Comparison of ENCODE assay signal across 10 cellular contexts in the genomic region with DNA sequence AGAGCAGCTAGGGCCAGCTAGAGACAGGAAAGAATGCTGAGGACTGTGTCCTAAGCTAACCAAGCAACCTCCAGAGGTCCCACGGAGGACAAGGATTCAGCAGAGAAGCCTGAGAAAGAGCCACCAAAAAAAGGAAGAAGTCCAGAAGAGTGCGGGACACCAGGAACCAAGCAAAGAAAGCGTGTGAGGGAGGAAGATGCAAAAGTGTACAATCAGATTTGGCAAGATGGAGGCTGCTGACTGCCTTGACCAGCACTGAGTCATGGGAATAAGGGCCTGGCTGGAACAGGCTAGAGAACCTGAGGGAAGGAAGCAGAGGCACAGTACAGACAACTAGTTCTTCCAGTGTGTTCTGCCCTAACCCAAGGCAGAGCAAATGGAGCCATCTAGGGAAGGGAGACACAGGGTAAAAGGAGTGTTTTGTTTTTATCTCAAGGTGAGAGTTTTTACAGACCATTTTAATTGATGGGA. TPM values are rescaled to one million over a fixed set of nuclear protein-coding genes. Genes with fewer than 3 reads are reported as not detected.
DNase-seq lines count a peak whose midpoint lies in the region; ATAC-seq and TF ChIP-seq lines count a peak whose summit lies in the region.
"Had no signal": no experiment of that assay in that cellular context is flagged by ENCODE, and none has a peak within 500 bp of the region (broad histone marks: within the 10 kb centered on the region; RNA-seq: fewer than 3 reads in every experiment).

No MANE protein-coding gene starts in this region.

- TF ChIP-seq POLR2A in suprapubic skin (IDR thresholded peaks at IDR 0.05) (no peak), vagina (IDR thresholded peaks at IDR 0.05) (no peak)

- no peak for DNase-seq in activated naive CD8-positive, alpha-beta T cell treated with anti-CD3 and anti-CD28 coated beads for 36 hours
- DNase-seq in SK-N-SH = no peak
- DNase-seq in foreskin fibroblast = peak; percentile 14 to 39
- no peak for DNase-seq in suprapubic skin (ENCODE audit: low spot score in 2 of 2)
- no peak for DNase-seq in activated CD4-positive, alpha-beta T cell treated with anti-CD3 and anti-CD28 coated beads, Interleukin-2, amount 50 U/mL, for 48 hours
- DNase-seq in vagina (ENCODE audit: extremely low spot score in 2 of 2) = no peak

- H3K4me3 Mint-ChIP-seq in activated naive CD8-positive, alpha-beta T cell = no peak overlapping the region
- no peak overlapping the region for H3K4me3 Mint-ChIP-seq in activated naive CD8-positive, alpha-beta T cell treated with anti-CD3 and anti-CD28 coated beads for 36 hours
- H3K4me3 Mint-ChIP-seq: brain had no signal

- H3K9me3 ChIP-seq in SK-N-SH (no peaks in the 10 kb centered on the region), suprapubic skin (no peaks in the 10 kb centered on the region), vagina (no peaks in the 10 kb centered on the region)

- H4K20me1 ChIP-seq in SK-N-SH (ENCODE audit: insufficient read depth) = peaks cover 25% of the 10 kb centered on the region

- H3K27me3 ChIP-seq in SK-N-SH (ENCODE audit: insufficient read depth) (no peaks in the 10 kb centered on the region), suprapubic skin (no peaks in the 10 kb centered on the region), vagina (no peaks in the 10 kb centered on the region)

- CTCF ChIA-PET in SK-N-SH (lab: Yijun Ruan, JAX) = no interaction called here

- no peak for ATAC-seq in HG02610 (IDR thresholded peaks at IDR 0.05; ENCODE audit: unreplicated experiment)

- no peaks in the 10 kb centered on the region for H3K27me3 Mint-ChIP-seq in activated naive CD8-positive, alpha-beta T cell
- H3K27me3 Mint-ChIP-seq in activated naive CD8-positive, alpha-beta T cell treated with anti-CD3 and anti-CD28 coated beads for 36 hours = no peaks in the 10 kb centered on the region
- H3K27me3 Mint-ChIP-seq: brain had no signal

- no peak overlapping the region for H2AFZ ChIP-seq in SK-N-SH (ENCODE audit: low read depth)

- peak overlapping the region in 1 of 2 experiments; percentile 17; a peak in 1 of 4 replicates for H3K27ac ChIP-seq in SK-N-SH (ENCODE audit: low read depth in 2 of 2, low read length in 1 of 2)
- H3K27ac ChIP-seq in suprapubic skin = peak overlapping the region; percentile 8
- H3K27ac ChIP-seq in vagina = no peak overlapping the region

- peaks cover 91% of the 10 kb centered on the region for H3K79me2 ChIP-seq in SK-N-SH (ENCODE audit: insufficient read depth)

- peaks cover 67% of the 10 kb centered on the region for H3K4me1 Mint-ChIP-seq in activated naive CD8-positive, alpha-beta T cell (ENCODE audit: low read depth)
- peaks cover 60% of the 10 kb centered on the region for H3K4me1 Mint-ChIP-seq in activated naive CD8-positive, alpha-beta T cell treated with anti-CD3 and anti-CD28 coated beads for 36 hours

- POLR2A ChIA-PET in SK-N-SH (lab: Yijun Ruan, JAX) = no interaction called here

- H3K4me2 ChIP-seq in SK-N-SH = no peak overlapping the region

- 93% methylated on average over 3 of the region's 3 CpGs for WGBS in SK-N-SH (ENCODE audit: low lambda C conversion rate)
- 83% methylated on average over 3 of the region's 3 CpGs for WGBS in suprapubic skin

- TF ChIP-seq CTCF in SK-N-SH (IDR thresholded peaks at IDR 0.05) (no peak), foreskin fibroblast (IDR thresholded peaks at IDR 0.05; ENCODE audit: low read depth, low read length) (no peak), suprapubic skin (IDR thresholded peaks at IDR 0.05) (no peak), vagina (IDR thresholded peaks at IDR 0.05) (no peak)

- H3K27ac Mint-ChIP-seq in activated naive CD8-positive, alpha-beta T cell = peak overlapping the region; percentile 22
- no peak overlapping the region for H3K27ac Mint-ChIP-seq in activated naive CD8-positive, alpha-beta T cell treated with anti-CD3 and anti-CD28 coated beads for 36 hours

- H3K4me3 ChIP-seq in SK-N-SH (ENCODE audit: low read depth in 2 of 2, low read length in 1 of 2) = no peak overlapping the region
- no peak overlapping the region for H3K4me3 ChIP-seq in foreskin fibroblast (ENCODE audit: low read depth in 1 of 2, low read length in 2 of 2)
- no peak overlapping the region for H3K4me3 ChIP-seq in suprapubic skin
- H3K4me3 ChIP-seq in vagina = no peak overlapping the region
- H3K4me3 ChIP-seq: lung had no signal

- intact Hi-C loops in vagina (cut with DNase I) = no loop called here

- peaks cover 8 to 18% of the 10 kb centered on the region in 2 experiments for H3K4me1 ChIP-seq in SK-N-SH (ENCODE audit: control insufficient read depth in 1 of 2, insufficient read depth in 2 of 2, low read depth in 1 of 2, low read length in 1 of 2)
- H3K4me1 ChIP-seq in suprapubic skin = peaks cover 19% of the 10 kb centered on the region
- H3K4me1 ChIP-seq in vagina = peaks cover 37% of the 10 kb centered on the region

- H3K9me3 Mint-ChIP-seq in activated naive CD8-positive, alpha-beta T cell (ENCODE audit: low read depth) = no peaks in the 10 kb centered on the region
- no peaks in the 10 kb centered on the region for H3K9me3 Mint-ChIP-seq in activated naive CD8-positive, alpha-beta T cell treated with anti-CD3 and anti-CD28 coated beads for 36 hours
- H3K9me3 Mint-ChIP-seq: brain had no signal

- peaks cover 11% of the 10 kb centered on the region for H3K36me3 Mint-ChIP-seq in activated naive CD8-positive, alpha-beta T cell
- peaks cover 16% of the 10 kb centered on the region for H3K36me3 Mint-ChIP-seq in activated naive CD8-positive, alpha-beta T cell treated with anti-CD3 and anti-CD28 coated beads for 36 hours

- peaks cover 13% of the 10 kb centered on the region for H3F3A ChIP-seq in SK-N-SH (replicated peaks; ENCODE audit: insufficient read depth)

- H3K36me3 ChIP-seq in SK-N-SH (replicated peaks in 1 of 2; ENCODE audit: control insufficient read depth in 1 of 2, insufficient read depth in 2 of 2, low read length in 1 of 2) = peaks cover 0 to 6% of the 10 kb centered on the region in 2 experiments
- H3K36me3 ChIP-seq in suprapubic skin = no peaks in the 10 kb centered on the region
- H3K36me3 ChIP-seq in vagina = no peaks in the 10 kb centered on the region

- H3K9me2 ChIP-seq in SK-N-SH = no peaks in the 10 kb centered on the region

- 0 out of 2 replicates have a peak overlapping the region, but pooled peaks have one; percentile 14 for H3K9ac ChIP-seq in SK-N-SH

- no peak for TF ChIP-seq EP300 in SK-N-SH (IDR thresholded peaks at IDR 0.05; ENCODE audit: borderline replicate concordance in 1 of 2, low read depth in 1 of 2, low read length in 1 of 2)
- no peak for TF ChIP-seq EP300 in suprapubic skin (IDR thresholded peaks at IDR 0.05)

- no peak for TF ChIP-seq RAD21 in SK-N-SH (IDR thresholded peaks at IDR 0.05; ENCODE audit: low read length)

TF ChIP-seq in SK-N-SH, 30 proteins besides CTCF, POLR2A, EP300 and RAD21 (continues in another document):
- TF ChIP-seq SMC3 (IDR thresholded peaks at IDR 0.05; ENCODE audit: low read depth, low read length) = no peak
- TF ChIP-seq, protein P1, sequence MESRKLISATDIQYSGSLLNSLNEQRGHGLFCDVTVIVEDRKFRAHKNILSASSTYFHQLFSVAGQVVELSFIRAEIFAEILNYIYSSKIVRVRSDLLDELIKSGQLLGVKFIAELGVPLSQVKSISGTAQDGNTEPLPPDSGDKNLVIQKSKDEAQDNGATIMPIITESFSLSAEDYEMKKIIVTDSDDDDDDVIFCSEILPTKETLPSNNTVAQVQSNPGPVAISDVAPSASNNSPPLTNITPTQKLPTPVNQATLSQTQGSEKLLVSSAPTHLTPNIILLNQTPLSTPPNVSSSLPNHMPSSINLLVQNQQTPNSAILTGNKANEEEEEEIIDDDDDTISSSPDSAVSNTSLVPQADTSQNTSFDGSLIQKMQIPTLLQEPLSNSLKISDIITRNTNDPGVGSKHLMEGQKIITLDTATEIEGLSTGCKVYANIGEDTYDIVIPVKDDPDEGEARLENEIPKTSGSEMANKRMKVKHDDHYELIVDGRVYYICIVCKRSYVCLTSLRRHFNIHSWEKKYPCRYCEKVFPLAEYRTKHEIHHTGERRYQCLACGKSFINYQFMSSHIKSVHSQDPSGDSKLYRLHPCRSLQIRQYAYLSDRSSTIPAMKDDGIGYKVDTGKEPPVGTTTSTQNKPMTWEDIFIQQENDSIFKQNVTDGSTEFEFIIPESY (IDR thresholded peaks at IDR 0.05; ENCODE audit: borderline replicate concordance, low read depth) = no peak
- TF ChIP-seq RFX5 (IDR thresholded peaks at IDR 0.05; ENCODE audit: low read length) = no peak
- TF ChIP-seq, protein P2, sequence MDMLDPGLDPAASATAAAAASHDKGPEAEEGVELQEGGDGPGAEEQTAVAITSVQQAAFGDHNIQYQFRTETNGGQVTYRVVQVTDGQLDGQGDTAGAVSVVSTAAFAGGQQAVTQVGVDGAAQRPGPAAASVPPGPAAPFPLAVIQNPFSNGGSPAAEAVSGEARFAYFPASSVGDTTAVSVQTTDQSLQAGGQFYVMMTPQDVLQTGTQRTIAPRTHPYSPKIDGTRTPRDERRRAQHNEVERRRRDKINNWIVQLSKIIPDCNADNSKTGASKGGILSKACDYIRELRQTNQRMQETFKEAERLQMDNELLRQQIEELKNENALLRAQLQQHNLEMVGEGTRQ (IDR thresholded peaks at IDR 0.05; ENCODE audit: borderline replicate concordance, low read depth, low read length) = no peak
- TF ChIP-seq JUND (IDR thresholded peaks at IDR 0.05) = no peak
- TF ChIP-seq GATA2 (CRISPR knock-in tag; IDR thresholded peaks at IDR 0.05) = no peak
- TF ChIP-seq FOXJ3 (CRISPR knock-in tag; IDR thresholded peaks at IDR 0.05) = no peak
- TF ChIP-seq RXRA (IDR thresholded peaks at IDR 0.05; ENCODE audit: borderline replicate concordance, low read depth) = no peak
- TF ChIP-seq, protein P3, sequence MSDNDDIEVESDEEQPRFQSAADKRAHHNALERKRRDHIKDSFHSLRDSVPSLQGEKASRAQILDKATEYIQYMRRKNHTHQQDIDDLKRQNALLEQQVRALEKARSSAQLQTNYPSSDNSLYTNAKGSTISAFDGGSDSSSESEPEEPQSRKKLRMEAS (IDR thresholded peaks at IDR 0.05; ENCODE audit: low read depth) = no peak
- no peak for TF ChIP-seq NFIC (IDR thresholded peaks at IDR 0.05; ENCODE audit: borderline replicate concordance)
- no peak for TF ChIP-seq TAF1 (IDR thresholded peaks at IDR 0.05; ENCODE audit: borderline replicate concordance, low read depth, low read length)
- no peak for TF ChIP-seq RCOR1 (IDR thresholded peaks at IDR 0.05; ENCODE audit: low read length)
- TF ChIP-seq TCF12 (IDR thresholded peaks at IDR 0.05) = no peak
- TF ChIP-seq SIN3A (IDR thresholded peaks at IDR 0.05; ENCODE audit: borderline replicate concordance, low read depth, low read length) = no peak

RNA-seq across cellular contexts. Expression of a gene that starts 18.5 kb away (rescaled TPM):
- total RNA-seq in activated naive CD8-positive, alpha-beta T cell treated with anti-CD3 and anti-CD28 coated beads for 36 hours = 10 to 100 TPM; 34.7 to 35.2 TPM
- polyA plus RNA-seq in SK-N-SH (2012; rRNA removed) = 11.4 and 14.8 TPM in 2 replicates
- polyA plus RNA-seq in SK-N-SH (2012; cell fraction: cytosol; rRNA removed) = 13.5 and 13.9 TPM in 2 replicates
- polyA plus RNA-seq in SK-N-SH (2012; cell fraction: nucleus; rRNA removed) = 14.2 and 19.2 TPM in 2 replicates
- total RNA-seq in suprapubic skin (10 to 100 TPM; 33.2 to 80.5 (median 55.8) TPM), vagina (31.9 TPM)

Comparison
In these comparisons a context has a peak if more than half of its experiments do, and no peak if none do; other contexts are left out.
1. DNase-seq: peak in foreskin fibroblast (2 of 2); none in activated naive CD8-positive, alpha-beta T cell treated with anti-CD3 and anti-CD28 coated beads for 36 hours (single experiment), SK-N-SH (single experiment), suprapubic skin (0 of 2), activated CD4-positive, alpha-beta T cell treated with anti-CD3 and anti-CD28 coated beads, Interleukin-2, amount 50 U/mL, for 48 hours (0 of 2) and vagina (0 of 2).